ENCODE assay signal across 10 cellular contexts in genomic region chr20:46456255-46457028, GRCh38. TPM values are rescaled to one million over a fixed set of nuclear protein-coding genes. Genes with fewer than 3 reads are reported as not detected.
"Had no signal": no experiment of that assay in that cellular context is flagged by ENCODE, and none has a peak within 500 bp of the region (broad histone marks: within the 10 kb centered on the region; RNA-seq: fewer than 3 reads in every experiment).

No MANE protein-coding gene starts in this region.

- H3K4me3 Mint-ChIP-seq: H9 had no signal

- ATAC-seq: HepG2 had no signal

- H3K27ac Mint-ChIP-seq: H9, IgD-negative memory B cell had no signal

- H3K4me3 ChIP-seq: GM23248 had no signal

- H2AFZ ChIP-seq: GM23248 had no signal

- DNase-seq: GM23248, GOT3, H9, HCEC 1CT, KG1 had no signal

- H3K27ac ChIP-seq: GM23248, HL-60 had no signal

- FAIRE-seq: H54, HepG2 had no signal

- H3K9ac ChIP-seq: GM23248 had no signal

RNA-seq across cellular contexts. Expression of gene ZNF334, which starts 56.9 kb away (rescaled TPM):
- total RNA-seq: HT1080 had no signal
- polyA plus RNA-seq: IgD-negative memory B cell had no signal
